ENCODE assay signal across 26 cellular contexts in genomic region chr10:80278480-80278879, GRCh38. TPM values are rescaled to one million over a fixed set of nuclear protein-coding genes. Genes with fewer than 3 reads are reported as not detected.
"Had no signal": no experiment of that assay in that cellular context is flagged by ENCODE, and none has a peak within 500 bp of the region (broad histone marks: within the 10 kb centered on the region; RNA-seq: fewer than 3 reads in every experiment).

No MANE protein-coding gene starts in this region.

- ATAC-seq: activated naive CD8-positive, alpha-beta T cell treated with anti-CD3 and anti-CD28 coated beads, Interleukin-2, amount 50 U/mL, for 24 hours; mucosa of descending colon; natural killer cell treated with Interleukin-12 subunit alpha and Interleukin-12 subunit beta and Interleukin-15 and Interleukin-18, amount 100 ng/mL, for 72 hours; psoas muscle; WTC11 had no signal

- H3K9me3 Mint-ChIP-seq: activated CD4-positive, alpha-beta T cell treated with anti-CD3 and anti-CD28 coated beads, Interleukin-2, amount 10 ng/mL, durations not matched to agents 7 days and 5 days; activated naive CD4-positive, alpha-beta T cell treated with anti-CD3 and anti-CD28 coated beads, Interleukin-2, amount 50 U/mL, for 24 hours; activated naive CD8-positive, alpha-beta T cell treated with anti-CD3 and anti-CD28 coated beads, Interleukin-2, amount 50 U/mL, for 24 hours; activated T-helper 2 cell treated with anti-CD3 and anti-CD28 coated beads, Interferon-gamma antibody, Interleukin-2, Interleukin-4, amounts not matched to agents 10 μg/mL and 5 μg/mL and 100 μg/mL, durations not matched to agents 14 hours and 24 hours and 36 hours; central memory CD8-positive, alpha-beta T cell; natural killer cell treated with Interleukin-12 subunit alpha and Interleukin-12 subunit beta and Interleukin-15 and Interleukin-18, amount 100 ng/mL, for 72 hours; WTC11 had no signal

- H3K4me3 ChIP-seq: breast epithelium, esophagus squamous epithelium, left ventricle myocardium inferior, mucosa of descending colon, psoas muscle, spleen, tibial nerve had no signal

- H3K9me3 ChIP-seq: breast epithelium, esophagus squamous epithelium, left ventricle myocardium inferior, mucosa of descending colon, psoas muscle, spleen, tibial nerve had no signal

- H3K27me3 Mint-ChIP-seq: activated CD4-positive, alpha-beta T cell treated with anti-CD3 and anti-CD28 coated beads, Interleukin-2, amount 10 ng/mL, durations not matched to agents 7 days and 5 days; activated naive CD4-positive, alpha-beta T cell treated with anti-CD3 and anti-CD28 coated beads, Interleukin-2, amount 50 U/mL, for 24 hours; activated naive CD8-positive, alpha-beta T cell treated with anti-CD3 and anti-CD28 coated beads, Interleukin-2, amount 50 U/mL, for 24 hours; central memory CD8-positive, alpha-beta T cell; natural killer cell treated with Interleukin-12 subunit alpha and Interleukin-12 subunit beta and Interleukin-15 and Interleukin-18, amount 100 ng/mL, for 72 hours had no signal

- H3K36me3 ChIP-seq: breast epithelium, esophagus squamous epithelium, left ventricle myocardium inferior, spleen, tibial nerve had no signal

- H3K4me1 ChIP-seq: breast epithelium, esophagus squamous epithelium, parathyroid adenoma, psoas muscle, spleen, tibial nerve had no signal

- H3K27ac Mint-ChIP-seq: activated CD4-positive, alpha-beta T cell treated with anti-CD3 and anti-CD28 coated beads, Interleukin-2, amount 10 ng/mL, durations not matched to agents 7 days and 5 days; activated naive CD4-positive, alpha-beta T cell treated with anti-CD3 and anti-CD28 coated beads, Interleukin-2, amount 50 U/mL, for 24 hours; activated naive CD8-positive, alpha-beta T cell treated with anti-CD3 and anti-CD28 coated beads, Interleukin-2, amount 50 U/mL, for 24 hours; activated T-helper 2 cell treated with anti-CD3 and anti-CD28 coated beads, Interferon-gamma antibody, Interleukin-2, Interleukin-4, amounts not matched to agents 10 μg/mL and 5 μg/mL and 100 μg/mL, durations not matched to agents 14 hours and 24 hours and 36 hours; natural killer cell treated with Interleukin-12 subunit alpha and Interleukin-12 subunit beta and Interleukin-15 and Interleukin-18, amount 100 ng/mL, for 72 hours; WTC11 had no signal

- DNase-seq: activated CD4-positive, alpha-beta T cell treated with anti-CD3 and anti-CD28 coated beads for 1 hour; activated CD4-positive, alpha-beta T cell treated with anti-CD3 and anti-CD28 coated beads, Interleukin-2, amount 10 ng/mL, durations not matched to agents 7 days and 5 days; activated naive CD8-positive, alpha-beta T cell treated with anti-CD3 and anti-CD28 coated beads, Interleukin-2, amount 50 U/mL, for 24 hours; activated T-cell treated with anti-CD3 and anti-CD28 coated beads, Interleukin-2, amount 50 U/mL, for 48 hours; amygdala; dermis blood vessel endothelial cell; effector CD4-positive, alpha-beta T cell; esophagus squamous epithelium; left ventricle myocardium inferior; mucosa of descending colon; nucleus accumbens; psoas muscle; spleen; stimulated activated naive CD4-positive, alpha-beta T cell; T-helper 2 cell had no signal

- H3K4me3 Mint-ChIP-seq: activated CD4-positive, alpha-beta T cell treated with anti-CD3 and anti-CD28 coated beads, Interleukin-2, amount 10 ng/mL, durations not matched to agents 7 days and 5 days; activated naive CD4-positive, alpha-beta T cell treated with anti-CD3 and anti-CD28 coated beads, Interleukin-2, amount 50 U/mL, for 24 hours; activated naive CD8-positive, alpha-beta T cell treated with anti-CD3 and anti-CD28 coated beads, Interleukin-2, amount 50 U/mL, for 24 hours; central memory CD8-positive, alpha-beta T cell; natural killer cell treated with Interleukin-12 subunit alpha and Interleukin-12 subunit beta and Interleukin-15 and Interleukin-18, amount 100 ng/mL, for 72 hours; WTC11 had no signal

- H3K36me3 Mint-ChIP-seq: activated naive CD4-positive, alpha-beta T cell treated with anti-CD3 and anti-CD28 coated beads, Interleukin-2, amount 50 U/mL, for 24 hours; natural killer cell treated with Interleukin-12 subunit alpha and Interleukin-12 subunit beta and Interleukin-15 and Interleukin-18, amount 100 ng/mL, for 72 hours; WTC11 had no signal

- H3K4me1 Mint-ChIP-seq: activated CD4-positive, alpha-beta T cell treated with anti-CD3 and anti-CD28 coated beads, Interleukin-2, amount 10 ng/mL, durations not matched to agents 7 days and 5 days; activated naive CD4-positive, alpha-beta T cell treated with anti-CD3 and anti-CD28 coated beads, Interleukin-2, amount 50 U/mL, for 24 hours; activated naive CD8-positive, alpha-beta T cell treated with anti-CD3 and anti-CD28 coated beads, Interleukin-2, amount 50 U/mL, for 24 hours; central memory CD8-positive, alpha-beta T cell had no signal

- H3K27ac ChIP-seq: breast epithelium, esophagus squamous epithelium, parathyroid adenoma, psoas muscle, spleen, tibial nerve had no signal

- H3K27me3 ChIP-seq: breast epithelium, esophagus squamous epithelium, spleen, tibial nerve had no signal

RNA-seq across cellular contexts. Expression of gene MAT1A, which starts 11.0 kb away (rescaled TPM):
- total RNA-seq: activated CD4-positive, alpha-beta T cell treated with anti-CD3 and anti-CD28 coated beads, Interleukin-2, amount 10 ng/mL, durations not matched to agents 7 days and 5 days; activated CD8-positive, alpha-beta memory T cell treated with anti-CD3 and anti-CD28 coated beads for 36 hours; activated T-helper 2 cell treated with anti-CD3 and anti-CD28 coated beads, Interferon-gamma antibody, Interleukin-2, Interleukin-4, amounts not matched to agents 10 μg/mL and 5 μg/mL and 100 μg/mL, durations not matched to agents 14 hours and 24 hours and 36 hours; dermis blood vessel endothelial cell; left ventricle myocardium inferior; lung microvascular endothelial cell; natural killer cell treated with Interleukin-12 subunit alpha and Interleukin-12 subunit beta and Interleukin-15 and Interleukin-18, amount 100 ng/mL, for 72 hours; tibial nerve; urinary bladder had no signal
